ENCODE assay signal across 18 cellular contexts in genomic region chr10:65827344-65827743, GRCh38.
A peak's percentile ranks its signal among the peaks of the same experiment; 100 is the strongest.
DNase-seq lines count a peak whose midpoint lies in the region; ATAC-seq and TF ChIP-seq lines count a peak whose summit lies in the region.
"Had no signal": no experiment of that assay in that cellular context is flagged by ENCODE, and none has a peak within 500 bp of the region (broad histone marks: within the 10 kb centered on the region; RNA-seq: fewer than 3 reads in every experiment).

No MANE protein-coding gene starts in this region.

- peak; percentile 36 for ATAC-seq in Right ventricle myocardium superior (ENCODE audit: poor library complexity)
- no peak for ATAC-seq in left cardiac atrium
- peak; percentile 48 for ATAC-seq in left colon
- ATAC-seq in HG02678 (IDR thresholded peaks at IDR 0.05; ENCODE audit: unreplicated experiment) = no peak
- no peak for ATAC-seq in GM21786 (IDR thresholded peaks at IDR 0.05; ENCODE audit: unreplicated experiment)

- TF ChIP-seq CTCF in nephron (IDR thresholded peaks at IDR 0.05; ENCODE audit: unreplicated experiment in 3 of 3) = no peak

- H3K36me3 Mint-ChIP-seq in nephron (ENCODE audit: low read depth) = no peaks in the 10 kb centered on the region

- peak overlapping the region in 2 of 3 experiments; percentile 6 to 69 for H3K27ac Mint-ChIP-seq in nephron

- H3K27me3 Mint-ChIP-seq in nephron (ENCODE audit: low read depth) = peaks cover 3% of the 10 kb centered on the region

- intact Hi-C loops in Right ventricle myocardium superior (cut with DNase I) = no loop called here
- intact Hi-C loops in left cardiac atrium (cut with DNase I) = no loop called here
- intact Hi-C loops in left colon (cut with DNase I, micrococcal nuclease) = no loop called here

- H3K9me3 Mint-ChIP-seq in nephron = peaks cover 12% of the 10 kb centered on the region

- H3K4me3 Mint-ChIP-seq in nephron = no peak overlapping the region

- no peak for DNase-seq in Right ventricle myocardium superior
- no peak for DNase-seq in left cardiac atrium
- no peak for DNase-seq in left colon
- no peak for DNase-seq in A172 (ENCODE audit: low spot score)
- no peak for DNase-seq in GF-D8 (lab: John Stamatoyannopoulos, UW)
- DNase-seq: C1 segment of cervical spinal cord; DMS 273 treated with DMSO at 0.1 percent for 48 hours; EL; KG1; NCI-H1092 treated with DMSO at 0.1 percent for 48 hours; NCI-H1694; NCI-H2107; NCI-H69; NK-92 treated with Interleukin-12 subunit alpha and Interleukin-12 subunit beta, amount 100 ng/mL, for 24 hours; OCI-M1 had no signal

- peaks cover 7% of the 10 kb centered on the region for H3K4me1 Mint-ChIP-seq in nephron

Comparison
In these comparisons a context has a peak if more than half of its experiments do, and no peak if none do; other contexts are left out.
1. ATAC-seq: peak in Right ventricle myocardium superior (single experiment) and left colon (single experiment); none in left cardiac atrium (0 of 2), HG02678 (single experiment) and GM21786 (single experiment).